In the genomic region with DNA sequence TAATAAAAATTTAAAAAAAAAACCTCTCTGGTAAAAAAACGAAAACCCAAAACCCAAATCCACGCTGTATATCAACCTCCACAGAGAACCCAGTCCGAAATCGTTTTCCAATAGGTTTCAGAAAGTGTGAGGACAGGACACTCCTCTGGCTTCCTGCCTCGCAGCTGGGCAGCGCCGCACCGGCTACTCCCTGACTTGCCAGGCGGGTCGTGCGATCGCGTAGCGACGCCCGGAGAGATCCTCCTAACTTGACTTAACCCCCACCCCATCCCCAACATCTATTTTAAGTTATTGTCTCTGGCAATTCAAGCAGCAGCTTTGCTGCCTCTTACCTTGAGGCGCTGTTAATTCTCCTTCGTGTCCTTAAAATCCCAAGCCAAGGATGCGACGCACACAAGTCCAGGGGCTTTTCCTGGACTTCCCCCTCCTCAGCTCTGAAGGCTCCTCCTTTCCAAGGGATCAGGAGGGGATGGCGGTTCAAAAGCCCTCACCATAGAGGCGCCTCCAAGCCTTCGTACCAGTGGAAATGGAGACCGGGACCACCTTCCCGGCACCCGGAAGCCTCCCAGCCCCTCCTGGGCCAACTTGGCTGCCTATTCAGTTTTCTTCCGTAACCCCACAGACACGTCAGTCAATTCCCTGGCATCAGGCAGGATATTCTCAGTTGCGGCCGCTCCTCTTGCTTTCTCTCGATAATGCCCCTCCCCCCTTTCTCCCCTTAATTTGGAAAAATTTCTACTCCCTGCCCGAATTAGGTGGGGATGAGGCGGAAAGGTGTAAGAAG, we compare ENCODE assay signal across 9 cellular contexts. TPM values are rescaled to one million over a fixed set of nuclear protein-coding genes. Genes with fewer than 3 reads are reported as not detected.
DNase-seq lines count a peak whose midpoint lies in the region; ATAC-seq and TF ChIP-seq lines count a peak whose summit lies in the region.
"Had no signal": no experiment of that assay in that cellular context is flagged by ENCODE, and none has a peak within 500 bp of the region (broad histone marks: within the 10 kb centered on the region; RNA-seq: fewer than 3 reads in every experiment).

No MANE protein-coding gene starts in this region.

- no peak overlapping the region for H3K27ac ChIP-seq in transverse colon

- ATAC-seq in HG03432 (IDR thresholded peaks at IDR 0.05; ENCODE audit: unreplicated experiment) (peak; percentile 19), esophagus mucosa (no peak), HG03520 (IDR thresholded peaks at IDR 0.05; ENCODE audit: unreplicated experiment) (no peak)
- no peak for ATAC-seq in activated T-helper 17 cell treated with anti-CD3 and anti-CD28 coated beads, Interleukin-2, amount 50 U/mL, for 72 hours (replicated peaks)
- ATAC-seq in activated CD4-positive, CD25-positive, alpha-beta regulatory T cell treated with anti-CD3 and anti-CD28 coated beads, Interleukin-2, amount 50 U/mL, for 24 hours, result no peak
- ATAC-seq: HCT116 had no signal

- H3K4me3 ChIP-seq in transverse colon, result peak overlapping the region in 3 of 4 donors; percentile 17 to 48 (median 25)

- no peaks in the 10 kb centered on the region for H3K9me3 ChIP-seq in transverse colon

- H3K27ac Mint-ChIP-seq in activated T-helper 17 cell treated with anti-CD3 and anti-CD28 coated beads, Interleukin-2, amount 50 U/mL, for 72 hours, result no peak overlapping the region

- peak overlapping the region; percentile 59 for H3K4me3 Mint-ChIP-seq in activated T-helper 17 cell treated with anti-CD3 and anti-CD28 coated beads, Interleukin-2, amount 50 U/mL, for 72 hours

- H3K27me3 Mint-ChIP-seq in activated T-helper 17 cell treated with anti-CD3 and anti-CD28 coated beads, Interleukin-2, amount 50 U/mL, for 72 hours, result peaks cover 64% of the 10 kb centered on the region

- no peaks in the 10 kb centered on the region for H3K36me3 Mint-ChIP-seq in activated T-helper 17 cell treated with anti-CD3 and anti-CD28 coated beads, Interleukin-2, amount 50 U/mL, for 72 hours (ENCODE audit: low read depth)

- TF ChIP-seq POLR2A in transverse colon (IDR thresholded peaks at IDR 0.05), result no peak

- DNase-seq in COLO668 (lab: John Stamatoyannopoulos, UW; ENCODE audit: unreplicated experiment) (peak; percentile 72), left kidney (ENCODE audit: low read depth, low spot score) (peak; percentile 68), transverse colon (no peak)

- H3K4me1 Mint-ChIP-seq in activated T-helper 17 cell treated with anti-CD3 and anti-CD28 coated beads, Interleukin-2, amount 50 U/mL, for 72 hours, result peaks cover 6% of the 10 kb centered on the region

- TF ChIP-seq CTCF in transverse colon (IDR thresholded peaks at IDR 0.05), result no peak

- WGBS in transverse colon (ENCODE audit: low coverage in 1 of 2), 2 donors, result 0 to 12% methylated on average over 10 to 33 of the region's 33 CpGs

- TF ChIP-seq EP300 in transverse colon (IDR thresholded peaks at IDR 0.05; ENCODE audit: low read depth), result no peak

- H3K27me3 ChIP-seq in transverse colon, result peaks cover 82% of the 10 kb centered on the region

- no peaks in the 10 kb centered on the region for H3K36me3 ChIP-seq in transverse colon

- in situ Hi-C loops in transverse colon (cut with MboI; ENCODE audit: low pct_ligation_motif_present in 1 of 4, low pct_unique_long_range_greater_than_20kb in 1 of 4, low sequenced_read_pairs in 3 of 4), result no loop called here

- peaks cover 10 to 32% (median 17%) of the 10 kb centered on the region in 4 donors for H3K4me1 ChIP-seq in transverse colon

- intact Hi-C loops in transverse colon (cut with DNase I; ENCODE audit: low total_unique reads), result no loop called here

- H3K9me3 Mint-ChIP-seq in activated T-helper 17 cell treated with anti-CD3 and anti-CD28 coated beads, Interleukin-2, amount 50 U/mL, for 72 hours, result no peaks in the 10 kb centered on the region

RNA-seq across cellular contexts. Expression of a gene that starts 0.6 kb away (rescaled TPM):
- total RNA-seq in activated T-helper 17 cell treated with anti-CD3 and anti-CD28 coated beads, Interleukin-2, amount 50 U/mL, for 72 hours, result not detected
- total RNA-seq in transverse colon (under 1 TPM in 1 of 4 donors, not detected in 3; 0.60 TPM), esophagus mucosa (0.12 TPM)
